Comparison of ENCODE assay signal across 12 cellular contexts in genomic region chr1:156477526-156478249, GRCh38. TPM values are rescaled to one million over a fixed set of nuclear protein-coding genes. Genes with fewer than 3 reads are reported as not detected.
DNase-seq lines count a peak whose midpoint lies in the region; ATAC-seq, FAIRE-seq and TF ChIP-seq lines count a peak whose summit lies in the region.
"Had no signal": no experiment of that assay in that cellular context is flagged by ENCODE, and none has a peak within 500 bp of the region (broad histone marks: within the 10 kb centered on the region; RNA-seq: fewer than 3 reads in every experiment).

No MANE protein-coding gene starts in this region.

- H3K79me2 ChIP-seq in GM12878 (ENCODE audit: control insufficient read depth, insufficient read depth, low read length), result peaks cover 6% of the 10 kb centered on the region

- TF ChIP-seq EP300 in GM12878 (IDR thresholded peaks at IDR 0.05; ENCODE audit: borderline replicate concordance in 1 of 2, control insufficient read depth in 1 of 2, low read depth in 2 of 2, low read length in 2 of 2) (no peak), upper lobe of left lung (IDR thresholded peaks at IDR 0.05) (no peak)

- intact Hi-C loops in GM12878 (cut with micrococcal nuclease; ENCODE audit: unreplicated experiment), result no loop called here

- no peak overlapping the region for H3K4me2 ChIP-seq in GM12878 (ENCODE audit: control insufficient read depth, insufficient read depth)

- BruUV-seq in GM12878 (replicated peaks; lab: Mats Ljungman, UMichigan), result no TSS peak

- TF ChIP-seq POLR2A in GM12878 (IDR thresholded peaks at IDR 0.05; ENCODE audit: low read depth, low read length) (no peak), upper lobe of left lung (IDR thresholded peaks at IDR 0.05) (no peak)

- H3K4me1 ChIP-seq in GM12878 (ENCODE audit: control insufficient read depth, insufficient read depth, low read length) (peaks cover 23% of the 10 kb centered on the region), muscle layer of colon (ENCODE audit: insufficient read depth, low read length) (peaks cover 65% of the 10 kb centered on the region), upper lobe of left lung (peaks cover 7 to 28% (median 13%) of the 10 kb centered on the region in 4 donors)

- H3K4me1 Mint-ChIP-seq in activated naive CD4-positive, alpha-beta T cell treated with anti-CD3 and anti-CD28 coated beads, Interleukin-2, amount 50 U/mL, for 24 hours, result peaks cover 30% of the 10 kb centered on the region

- H3K27ac Mint-ChIP-seq in activated naive CD4-positive, alpha-beta T cell treated with anti-CD3 and anti-CD28 coated beads, Interleukin-2, amount 50 U/mL, for 24 hours, result peak overlapping the region; percentile 46

- H3K9me3 Mint-ChIP-seq in activated naive CD4-positive, alpha-beta T cell treated with anti-CD3 and anti-CD28 coated beads, Interleukin-2, amount 50 U/mL, for 24 hours, result no peaks in the 10 kb centered on the region

- POLR2A ChIA-PET in GM12878 (lab: Charles Lee), result no interaction called here

- ATAC-seq in GM12878, result no peak
- ATAC-seq in upper lobe of left lung (ENCODE audit: low FRiP score in 2 of 2), result no peak
- ATAC-seq: left colon had no signal

- no peak overlapping the region for H3K4me3 Mint-ChIP-seq in activated naive CD4-positive, alpha-beta T cell treated with anti-CD3 and anti-CD28 coated beads, Interleukin-2, amount 50 U/mL, for 24 hours

- peaks cover 25% of the 10 kb centered on the region for H3K36me3 Mint-ChIP-seq in activated naive CD4-positive, alpha-beta T cell treated with anti-CD3 and anti-CD28 coated beads, Interleukin-2, amount 50 U/mL, for 24 hours

- H3K27me3 ChIP-seq in GM12878 (replicated peaks in 1 of 2; ENCODE audit: control insufficient read depth in 2 of 2, insufficient read depth in 2 of 2, low read length in 1 of 2) (no peaks in the 10 kb centered on the region), muscle layer of colon (ENCODE audit: control insufficient read depth in 1 of 2, insufficient read depth in 2 of 2, low read length in 2 of 2) (no peaks in the 10 kb centered on the region), upper lobe of left lung (no peaks in the 10 kb centered on the region)

- WGBS in GM12878 (ENCODE audit: insufficient coverage, insufficient replicate concordance, low lambda C conversion rate, missing lambda C conversion rate), result 92% methylated on average over 3 of the region's 3 CpGs
- 73 to 85% methylated on average over 3 of the region's 3 CpGs for WGBS in upper lobe of left lung, 2 donors

- RAD21 ChIA-PET in GM12878 (lab: Charles Lee; ENCODE audit: unreplicated experiment), result interaction anchor here (0.9 kb wide), 1 partner anchor 20 kb away, joined by 3 read pairs; no protein-coding TSS in a partner anchor

- no peak overlapping the region for H3K9ac ChIP-seq in GM12878 (ENCODE audit: control insufficient read depth, insufficient read depth, low read length)
- H3K9ac ChIP-seq in muscle layer of colon (ENCODE audit: low read length), result no peak overlapping the region

- FAIRE-seq in GM12878 (lab: Jason Lieb, UNC), result no peak
- FAIRE-seq: endometrium had no signal

- H3K27ac ChIP-seq in GM12878 (ENCODE audit: control insufficient read depth, insufficient read depth) (no peak overlapping the region), muscle layer of colon (ENCODE audit: low read depth, low read length) (peak overlapping the region; percentile 86), upper lobe of left lung (peak overlapping the region in 3 of 4 donors; percentile 54 to 74 (median 55))

- H3K9me3 ChIP-seq in GM12878 (replicated peaks; ENCODE audit: control insufficient read depth, insufficient read depth, low read length), result no peaks in the 10 kb centered on the region
- no peaks in the 10 kb centered on the region for H3K9me3 ChIP-seq in muscle layer of colon (ENCODE audit: low read length)
- no peaks in the 10 kb centered on the region for H3K9me3 ChIP-seq in upper lobe of left lung

- H3K27me3 Mint-ChIP-seq in activated naive CD4-positive, alpha-beta T cell treated with anti-CD3 and anti-CD28 coated beads, Interleukin-2, amount 50 U/mL, for 24 hours, result no peaks in the 10 kb centered on the region

- H2AFZ ChIP-seq in GM12878 (ENCODE audit: control insufficient read depth, low read depth, low read length), result no peak overlapping the region

- TF ChIP-seq CTCF in GM12878 (IDR thresholded peaks at IDR 0.05 in 2 of 3, conservative IDR thresholded peaks at IDR 0.05 in 1 of 3; ENCODE audit: control insufficient read depth in 2 of 3, extremely low read depth in 1 of 3, insufficient read depth in 1 of 3, low read depth in 3 of 3, low read length in 3 of 3) (no peak), upper lobe of left lung (IDR thresholded peaks at IDR 0.05) (no peak)

- H4K20me1 ChIP-seq in GM12878 (ENCODE audit: control insufficient read depth, insufficient read depth), result peaks cover 2% of the 10 kb centered on the region; the same call in 1 of the 2 replicates

- H3K4me3 ChIP-seq in GM12878 (no peak overlapping the region), muscle layer of colon (ENCODE audit: low read depth in 1 of 2, low read length in 2 of 2) (peak overlapping the region in 1 of 2 donors; percentile 12), upper lobe of left lung (no peak overlapping the region)

- no peak for TF ChIP-seq RAD21 in GM12878 (IDR thresholded peaks at IDR 0.05; ENCODE audit: insufficient read depth, low read depth, low read length)

- DNase-seq in activated naive CD4-positive, alpha-beta T cell (lab: John Stamatoyannopoulos, UW), result no peak
- DNase-seq in GM12878 (ENCODE audit: low read depth, low spot score), result no peak
- no peak for DNase-seq in upper lobe of left lung
- no peak for DNase-seq in T-helper 9 cell
- no peak for DNase-seq in SK-N-DZ (ENCODE audit: low spot score)
- no peak for DNase-seq in RKO (ENCODE audit: low spot score)
- DNase-seq: left colon, NCI-H1694, SHP77 treated with DMSO at 0.1 percent for 48 hours had no signal

- H3K36me3 ChIP-seq in GM12878 (ENCODE audit: control insufficient read depth in 2 of 2, insufficient read depth in 2 of 2, low read length in 1 of 2) (peaks cover 67 to 79% of the 10 kb centered on the region in 2 experiments), muscle layer of colon (ENCODE audit: insufficient read depth, low read length) (peaks cover 91% of the 10 kb centered on the region), upper lobe of left lung (peaks cover 70 to 100% (median 99%) of the 10 kb centered on the region in 4 donors)

- SMC1A ChIA-PET in GM12878 (lab: Charles Lee; ENCODE audit: uncharacterized antibody, unreplicated experiment), result no interaction called here

- in situ Hi-C loops in GM12878 (cut with MboI), result no loop called here

- CTCF ChIA-PET in GM12878 (lab: Yijun Ruan, JAX), result interaction anchor here (0.6 to 1.3 kb wide), 3 partner anchors 20 to 131 kb away, joined by 3 read pairs; no protein-coding TSS in a partner anchor

TF ChIP-seq in GM12878, 131 proteins besides CTCF, POLR2A, EP300 and RAD21:
- TF ChIP-seq STAT1 (conservative IDR thresholded peaks at IDR 0.05) (no peak), MAX (IDR thresholded peaks at IDR 0.05; ENCODE audit: low read depth, low read length) (no peak), POLR2AphosphoS5 (IDR thresholded peaks at IDR 0.05; ENCODE audit: low read length) (peak; percentile 29; the same call in 1 of the 2 replicates), NFYA (IDR thresholded peaks at IDR 0.05; ENCODE audit: borderline replicate concordance, low read depth, low read length) (no peak)

RNA-seq across cellular contexts. Expression of gene MEF2D, which starts 22.9 kb away (rescaled TPM):
- total RNA-seq in GM12878 (2013; cell fraction: nucleolus; rRNA removed), result 44.6 and 59.9 TPM in 2 replicates
- total RNA-seq in GM12878 (2014; rRNA removed) (13.8 and 17.1 TPM in 2 replicates), GM12878 (2014; rRNA removed; fragmentation: Illumina TruSeq; extraction: Trizol) (8.1 and 9.1 TPM in 2 replicates), GM12878 (2021) (47.3 and 53.0 TPM in 2 replicates), upper lobe of left lung (100 to 1,000 TPM in 2 of 6 donors, 10 to 100 TPM in 4; 42.7 to 146 (median 58.7) TPM)
- 10.6 TPM for polyA plus RNA-seq in GM12878 (2011; ENCODE audit: low read depth)
- polyA plus RNA-seq in GM12878 (2011; rRNA removed) (4.7 and 12.0 TPM in 2 replicates), GM12878 (2014; fragmentation: Illumina TruSeq; extraction: Trizol) (11.2 and 16.5 TPM in 2 replicates), GM12878 (2014; fragmentation: Nextera tagmentation; extraction: Ambion mirVana) (1 to 10 TPM in 1 of 2 experiments, under 1 TPM in 1; 0.61 to 1.3 TPM), GM12878 (2014; rRNA removed) (23.7 and 26.4 TPM in 2 replicates), GM12878 (2016; fragmentation: Nextera tagmentation; extraction: Ambion mirVana) (10 to 100 TPM; 38.2 to 44.2 TPM)
- polyA plus RNA-seq in GM12878 (2011; cell fraction: cytosol; rRNA removed), result 16.5 and 18.1 TPM in 2 replicates
- 34.0 and 52.7 TPM in 2 replicates for polyA plus RNA-seq in GM12878 (2011; cell fraction: nucleus; rRNA removed)
- polyA plus RNA-seq in GM12878 (2012), result 27.0 and 28.1 TPM in 2 replicates
- 13.3 and 13.9 TPM in 2 replicates for polyA minus RNA-seq in GM12878 (2011; rRNA and poly(A)+ RNA removed)
- polyA minus RNA-seq in GM12878 (2011; cell fraction: cytosol; rRNA and poly(A)+ RNA removed), result 14.3 and 15.9 TPM in 2 replicates
- polyA minus RNA-seq in GM12878 (2011; cell fraction: nucleus; rRNA and poly(A)+ RNA removed), result 11.0 and 24.5 TPM in 2 replicates
- polyA plus RNA-seq in SK-N-DZ (2014; cell fraction: cytosol; rRNA removed), result 5.8 and 6.3 TPM in 2 replicates
- polyA plus RNA-seq in SK-N-DZ (2014; cell fraction: nucleus; rRNA removed), result 11.9 and 15.0 TPM in 2 replicates
